ENCODE assay signal across 8 cellular contexts in the genomic region with DNA sequence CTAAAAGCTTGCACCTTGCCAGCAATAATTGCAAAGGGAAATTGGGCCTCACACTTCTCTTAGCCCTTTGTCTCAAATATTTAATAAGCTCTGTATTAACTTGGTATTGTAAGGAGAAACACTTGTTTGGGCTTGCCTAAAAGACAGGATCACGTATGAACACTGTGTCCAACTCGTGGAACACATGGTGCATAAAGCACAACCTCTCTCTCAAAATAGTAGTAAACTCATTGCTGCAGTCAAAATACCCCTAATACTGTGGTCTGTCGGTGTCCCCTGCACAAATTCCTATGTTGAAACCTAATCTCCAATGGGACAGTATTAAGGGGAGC. TPM values are rescaled to one million over a fixed set of nuclear protein-coding genes. Genes with fewer than 3 reads are reported as not detected.
DNase-seq lines count a peak whose midpoint lies in the region; ATAC-seq and TF ChIP-seq lines count a peak whose summit lies in the region.

No MANE protein-coding gene starts in this region.

- H3K4me1 ChIP-seq in heart left ventricle (peaks cover 0 to 37% (median 23%) of the 10 kb centered on the region in 12 donors), heart right ventricle (peaks cover 3 to 36% (median 32%) of the 10 kb centered on the region in 9 donors), spleen (peaks cover 25 to 57% (median 44%) of the 10 kb centered on the region in 6 donors)

- H3F3A ChIP-seq in SU-DHL-6 (ENCODE audit: insufficient read depth) = peaks cover 25% of the 10 kb centered on the region

- peaks cover 42% of the 10 kb centered on the region for H3K79me2 ChIP-seq in SU-DHL-6 (ENCODE audit: insufficient read depth, low read length)

- H3K4me2 ChIP-seq in SU-DHL-6 (ENCODE audit: low read depth, low read length, poor library complexity, severe bottlenecking) = peak overlapping the region; percentile 98

- H3K9me3 ChIP-seq in heart left ventricle = no peaks in the 10 kb centered on the region
- H3K9me3 ChIP-seq in SU-DHL-6 (ENCODE audit: insufficient read depth, low read length) = no peaks in the 10 kb centered on the region
- H3K9me3 ChIP-seq in heart right ventricle = no peaks in the 10 kb centered on the region
- no peaks in the 10 kb centered on the region for H3K9me3 ChIP-seq in spleen

- WGBS in heart left ventricle, 4 donors = 27 to 50% (median 32%) methylated on average over 3 of the region's 3 CpGs
- 23 to 33% methylated on average over 3 of the region's 3 CpGs for WGBS in heart right ventricle, 2 donors
- 29 to 49% (median 42%) methylated on average over 3 of the region's 3 CpGs for WGBS in spleen, 5 donors

- H3K27me3 ChIP-seq in heart left ventricle = no peaks in the 10 kb centered on the region
- no peaks in the 10 kb centered on the region for H3K27me3 ChIP-seq in SU-DHL-6 (ENCODE audit: low read length)
- no peaks in the 10 kb centered on the region for H3K27me3 ChIP-seq in heart right ventricle
- H3K27me3 ChIP-seq in spleen (replicated peaks in 1 of 7) = no peaks in the 10 kb centered on the region

- peak overlapping the region; percentile 72 for H2AFZ ChIP-seq in SU-DHL-6 (ENCODE audit: low read depth, low read length, severe bottlenecking)

- H3K4me3 ChIP-seq in heart left ventricle (peak overlapping the region; percentile 64 to 91 (median 86)), SU-DHL-6 (ENCODE audit: insufficient read depth, low read length, poor library complexity, severe bottlenecking) (peak overlapping the region; percentile 93), heart right ventricle (peak overlapping the region; percentile 66 to 99 (median 76)), spleen (peak overlapping the region; percentile 69 to 96 (median 88))

- H3K36me3 ChIP-seq in heart left ventricle (peaks cover 0 to 64% (median 47%) of the 10 kb centered on the region in 9 donors), SU-DHL-6 (ENCODE audit: low read length) (peaks cover 37% of the 10 kb centered on the region), heart right ventricle (peaks cover 0 to 70% (median 22%) of the 10 kb centered on the region in 9 donors), spleen (peaks cover 2 to 59% (median 28%) of the 10 kb centered on the region in 6 donors)

- TF ChIP-seq CTCF in heart left ventricle (IDR thresholded peaks at IDR 0.05) (no peak), SU-DHL-6 (IDR thresholded peaks at IDR 0.05; ENCODE audit: insufficient read depth, low read length, poor library complexity, severe bottlenecking) (no peak), heart right ventricle (IDR thresholded peaks at IDR 0.05) (no peak), spleen (IDR thresholded peaks at IDR 0.05 in 8 of 11, conservative IDR thresholded peaks at IDR 0.05 in 3 of 11) (no peak)

- ATAC-seq in heart left ventricle (peak in 2 of 4 donors; percentile 2 to 18), Right ventricle myocardium inferior (no peak), heart right ventricle (peak in 3 of 8 donors; percentile 1 to 18 (median 9)), HG03139 (IDR thresholded peaks at IDR 0.05; ENCODE audit: unreplicated experiment) (no peak)

- DNase-seq in heart left ventricle = no peak
- no peak for DNase-seq in Right ventricle myocardium inferior (ENCODE audit: missing footprints)
- DNase-seq in heart right ventricle = no peak
- DNase-seq in spleen = no peak
- DNase-seq in stimulated activated CD4-positive, alpha-beta T cell treated with anti-CD3 and anti-CD28 coated beads, Interleukin-4, amount 100 ng/mL, for 1 hour = no peak
- no peak for DNase-seq in HK-2 (ENCODE audit: unreplicated experiment)

- H4K20me1 ChIP-seq in SU-DHL-6 (ENCODE audit: low read depth, low read length) = no peaks in the 10 kb centered on the region

- intact Hi-C loops in heart left ventricle (cut with DNase I) = loop anchor here in 3 of 10 donors (2.0 to 5.0 kb wide), 3 partner anchors 24 to 40 kb away; a partner anchor contains a TSS
- intact Hi-C loops in Right ventricle myocardium inferior (cut with DNase I) = loop anchor here (2.0 to 5.0 kb wide), 2 partner anchors 26 to 40 kb away; a partner anchor contains a TSS
- intact Hi-C loops in heart right ventricle (cut with DNase I) = loop anchor here in 2 of 10 donors (2.0 to 5.0 kb wide), 2 partner anchors 26 to 40 kb away; a partner anchor contains a TSS
- intact Hi-C loops in spleen (cut with DNase I; ENCODE audit: low total_unique reads) = no loop called here

- H3K9ac ChIP-seq in SU-DHL-6 (ENCODE audit: low read length) = peak overlapping the region; percentile 79

- H3K27ac ChIP-seq in heart left ventricle (peak overlapping the region in 11 of 12 donors; percentile 71 to 96 (median 94)), SU-DHL-6 (ENCODE audit: low read depth, low read length) (peak overlapping the region; percentile 31), heart right ventricle (peak overlapping the region in 9 of 10 donors; percentile 87 to 98 (median 92)), spleen (peak overlapping the region; percentile 90 to 98 (median 97))

- TF ChIP-seq POLR2A in heart left ventricle (IDR thresholded peaks at IDR 0.05) (no peak), spleen (IDR thresholded peaks at IDR 0.05) (no peak)

- no peaks in the 10 kb centered on the region for H3K9me2 ChIP-seq in SU-DHL-6 (replicated peaks; ENCODE audit: insufficient read depth, low read length)

RNA-seq across cellular contexts. Expression of a gene that starts 0.4 kb away (rescaled TPM):
- total RNA-seq in heart left ventricle (10 to 100 TPM; 12.6 to 23.4 (median 20.1) TPM), Right ventricle myocardium inferior (19.2 TPM), heart right ventricle (10 to 100 TPM; 14.8 to 23.2 (median 21.1) TPM), spleen (10 to 100 TPM; 35.1 to 43.4 (median 38.0) TPM)
- polyA plus RNA-seq in heart left ventricle (10 to 100 TPM in 1 of 2 donors, 1 to 10 TPM in 1; 4.0 to 15.4 TPM), heart right ventricle (1 to 10 TPM; 6.0 to 6.7 TPM), spleen (1 to 10 TPM; 7.5 to 7.7 (median 7.5) TPM)

RNA-seq across cellular contexts. Expression of a gene that starts 27.6 kb away (rescaled TPM):
- total RNA-seq in heart left ventricle (100 to 1,000 TPM in 2 of 9 donors, 10 to 100 TPM in 7; 70.9 to 117 (median 79.4) TPM), Right ventricle myocardium inferior (89.1 TPM), heart right ventricle (100 to 1,000 TPM in 3 of 10 donors, 10 to 100 TPM in 7; 73.6 to 119 (median 87.2) TPM), spleen (100 to 1,000 TPM in 1 of 7 donors, 10 to 100 TPM in 6; 61.3 to 101 (median 74.9) TPM)
- polyA plus RNA-seq in heart left ventricle (10 to 100 TPM; 45.1 to 57.7 TPM), heart right ventricle (10 to 100 TPM; 36.7 to 45.1 TPM), spleen (10 to 100 TPM; 50.2 to 58.4 (median 56.5) TPM)

RNA-seq across cellular contexts. Expression of a gene that starts 32.2 kb away (rescaled TPM):
- total RNA-seq in heart left ventricle (100 to 1,000 TPM; 164 to 231 (median 197) TPM), Right ventricle myocardium inferior (195 TPM), heart right ventricle (100 to 1,000 TPM; 151 to 226 (median 195) TPM), spleen (100 to 1,000 TPM; 107 to 148 (median 128) TPM)
- polyA plus RNA-seq in heart left ventricle (100 to 1,000 TPM; 245 to 256 TPM), heart right ventricle (100 to 1,000 TPM; 156 to 224 TPM), spleen (100 to 1,000 TPM; 106 to 126 (median 124) TPM)

RNA-seq across cellular contexts. Expression of a gene that starts 39.0 kb away (rescaled TPM):
- total RNA-seq in heart left ventricle (10 to 100 TPM; 21.5 to 53.1 (median 34.5) TPM), Right ventricle myocardium inferior (25.2 TPM), heart right ventricle (10 to 100 TPM; 27.1 to 48.3 (median 39.8) TPM), spleen (10 to 100 TPM; 20.5 to 30.9 (median 29.2) TPM)
- polyA plus RNA-seq in heart left ventricle (10 to 100 TPM; 13.4 to 20.9 TPM), heart right ventricle (10 to 100 TPM in 1 of 2 donors, 1 to 10 TPM in 1; 8.8 to 66.5 TPM), spleen (10 to 100 TPM in 2 of 3 donors, 1 to 10 TPM in 1; 9.2 to 14.8 (median 14.4) TPM)

Comparison
In these comparisons a context has a peak if more than half of its experiments do, and no peak if none do; other contexts are left out.
1. H3K27ac ChIP-seq: peak in every context shown above with its lines; median percentile 97 in spleen; 94 in heart left ventricle; 92 in heart right ventricle; 31 in SU-DHL-6.